Comparison of ENCODE assay signal across 1 cellular context in the genomic region with DNA sequence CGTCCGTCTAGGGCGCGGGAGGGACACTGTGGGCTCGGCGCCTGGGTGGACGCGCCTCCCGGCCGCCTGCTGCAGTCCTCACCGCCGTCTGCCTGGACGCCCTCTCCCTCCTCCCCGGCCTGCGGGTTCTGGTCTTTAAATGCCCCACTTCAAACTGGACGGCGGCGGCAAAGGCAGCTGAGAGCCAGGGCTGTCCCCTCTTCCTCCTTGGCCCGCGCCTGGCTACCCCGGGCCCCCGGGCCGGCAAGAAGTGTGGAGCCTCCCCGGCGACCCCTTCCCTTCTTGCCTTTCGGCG.
A peak's percentile ranks its signal among the peaks of the same experiment; 100 is the strongest.
TF ChIP-seq lines count a peak whose summit lies in the region.

No MANE protein-coding gene starts in this region.

TF ChIP-seq in H1, 55 proteins besides CTCF, POLR2A, EP300 and RAD21:
- TF ChIP-seq CHD7 (IDR thresholded peaks at IDR 0.05; ENCODE audit: insufficient replicate concordance, low read length) (no peak), SIN3A (conservative IDR thresholded peaks at IDR 0.05 in 1 of 2, IDR thresholded peaks at IDR 0.05 in 1 of 2; ENCODE audit: low read depth in 1 of 2, low read length in 2 of 2) (0 out of 4 replicates have a peak, but pooled peaks of 1 of the 2 experiments have one; percentile 24), MAFK (IDR thresholded peaks at IDR 0.05; ENCODE audit: low read depth, low read length) (no peak), TAF1 (IDR thresholded peaks at IDR 0.05; ENCODE audit: low read depth, low read length) (peak; percentile 73), RBBP5 (IDR thresholded peaks at IDR 0.05; ENCODE audit: borderline replicate concordance, low read depth, low read length) (peak; percentile 47; the same call in 1 of the 2 replicates), CEBPB (IDR thresholded peaks at IDR 0.05; ENCODE audit: low read depth, low read length) (no peak), KDM4A (IDR thresholded peaks at IDR 0.05; ENCODE audit: low read depth, low read length, severe bottlenecking) (peak; percentile 86)
- TF ChIP-seq, protein P1, sequence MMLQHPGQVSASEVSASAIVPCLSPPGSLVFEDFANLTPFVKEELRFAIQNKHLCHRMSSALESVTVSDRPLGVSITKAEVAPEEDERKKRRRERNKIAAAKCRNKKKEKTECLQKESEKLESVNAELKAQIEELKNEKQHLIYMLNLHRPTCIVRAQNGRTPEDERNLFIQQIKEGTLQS (IDR thresholded peaks at IDR 0.05; ENCODE audit: insufficient read depth, low read depth, low read length): no peak
